In genomic region chr12:14207946-14208612, GRCh38 we compare ENCODE assay signal across 12 cellular contexts.
DNase-seq lines count a peak whose midpoint lies in the region; TF ChIP-seq lines count a peak whose summit lies in the region.
"Had no signal": no experiment of that assay in that cellular context is flagged by ENCODE, and none has a peak within 500 bp of the region (broad histone marks: within the 10 kb centered on the region; RNA-seq: fewer than 3 reads in every experiment).

No MANE protein-coding gene starts in this region.

- POLR2A ChIA-PET in Caco-2 (lab: Charles Lee), result interaction anchor here (2.2 kb wide), 1 partner anchor 158 kb away, joined by 12 read pairs; the partner anchor contains the start of gene ATF7IP

- peaks cover 52% of the 10 kb centered on the region for H3K9me3 Mint-ChIP-seq in Caco-2 (ENCODE audit: unreplicated experiment)
- H3K9me3 Mint-ChIP-seq: central memory CD8-positive, alpha-beta T cell had no signal

- H3K4me3 ChIP-seq in Caco-2 (ENCODE audit: low read depth, low read length), result no peak overlapping the region
- no peak overlapping the region for H3K4me3 ChIP-seq in parathyroid adenoma (ENCODE audit: low read depth, low read length)
- no peak overlapping the region for H3K4me3 ChIP-seq in vagina

- H3K4me1 ChIP-seq in Caco-2 (peaks cover 58% of the 10 kb centered on the region), parathyroid adenoma (peaks cover 10% of the 10 kb centered on the region), vagina (no peaks in the 10 kb centered on the region)

- peak overlapping the region; percentile 96 for H3K27ac Mint-ChIP-seq in Caco-2 (ENCODE audit: unreplicated experiment)
- H3K27ac Mint-ChIP-seq: activated CD8-positive, alpha-beta memory T cell treated with anti-CD3 and anti-CD28 coated beads, Interleukin-2, amount 10 ng/mL, durations not matched to agents 7 days and 5 days; activated naive CD8-positive, alpha-beta T cell had no signal

- H3K4me1 Mint-ChIP-seq in Caco-2 (ENCODE audit: low read depth, unreplicated experiment), result peaks cover 55% of the 10 kb centered on the region
- H3K4me1 Mint-ChIP-seq: activated CD8-positive, alpha-beta memory T cell treated with anti-CD3 and anti-CD28 coated beads, Interleukin-2, amount 10 ng/mL, durations not matched to agents 7 days and 5 days; central memory CD8-positive, alpha-beta T cell had no signal

- intact Hi-C loops in Caco-2 (cut with micrococcal nuclease; ENCODE audit: unreplicated experiment) (loop anchor here (1.0 kb wide), 2 partner anchors 22 to 157 kb away; partner anchors contain the start of gene ATF7IP), vagina (cut with DNase I) (no loop called here)

- H2AFZ ChIP-seq in parathyroid adenoma, result peak overlapping the region; percentile 36

- no peak for TF ChIP-seq CTCF in Caco-2 (IDR thresholded peaks at IDR 0.05; ENCODE audit: insufficient read depth in 1 of 2, low read depth in 1 of 2, low read length in 1 of 2, severe bottlenecking in 1 of 2, unreplicated experiment in 1 of 2)
- TF ChIP-seq CTCF in parathyroid adenoma (IDR thresholded peaks at IDR 0.05), result no peak
- TF ChIP-seq CTCF in vagina (IDR thresholded peaks at IDR 0.05), result no peak

- CTCF ChIA-PET in Caco-2 (lab: Charles Lee), result interaction anchor here (0.5 to 1.4 kb wide), 5 partner anchors 14 to 157 kb away, joined by 3 to 6 read pairs (median 3); partner anchors contain the start of gene ATF7IP

- H3K27me3 ChIP-seq in Caco-2 (replicated peaks; ENCODE audit: control insufficient read depth, insufficient read depth, low read length) (no peaks in the 10 kb centered on the region), parathyroid adenoma (ENCODE audit: control insufficient read depth, insufficient read depth, low read length) (no peaks in the 10 kb centered on the region), vagina (no peaks in the 10 kb centered on the region)

- peak overlapping the region; percentile 12 for H3K4me2 ChIP-seq in parathyroid adenoma (ENCODE audit: low read length)

- peaks cover 68% of the 10 kb centered on the region for H3K36me3 Mint-ChIP-seq in Caco-2 (ENCODE audit: insufficient read depth, unreplicated experiment)
- H3K36me3 Mint-ChIP-seq: activated CD8-positive, alpha-beta memory T cell treated with anti-CD3 and anti-CD28 coated beads, Interleukin-2, amount 10 ng/mL, durations not matched to agents 7 days and 5 days; activated naive CD8-positive, alpha-beta T cell had no signal

- H3K79me2 ChIP-seq in parathyroid adenoma, result no peaks in the 10 kb centered on the region

- DNase-seq in Caco-2, result peak; percentile 92 to 94
- peak in 2 of 3 experiments; percentile 21 to 66 for DNase-seq in NCI-H1417 (lab: John Stamatoyannopoulos, UW)
- no peak for DNase-seq in epithelial cell of prostate (ENCODE audit: low read depth, low spot score)
- no peak for DNase-seq in stimulated activated CD8-positive, alpha-beta memory T cell treated with anti-CD3 and anti-CD28 coated beads, Interleukin-4, amount 100 ng/mL, for 48 hours
- DNase-seq in stimulated activated naive CD4-positive, alpha-beta T cell (lab: John Stamatoyannopoulos, UW), result no peak
- no peak for DNase-seq in vagina (ENCODE audit: extremely low spot score in 2 of 2)
- no peak for DNase-seq in RKO (ENCODE audit: low spot score)
- DNase-seq: activated CD8-positive, alpha-beta memory T cell treated with anti-CD3 and anti-CD28 coated beads, Interleukin-2, amount 10 ng/mL, durations not matched to agents 7 days and 5 days; NCI-H774 had no signal

- peak overlapping the region; percentile 29 for H3K4me3 Mint-ChIP-seq in Caco-2 (ENCODE audit: unreplicated experiment)
- H3K4me3 Mint-ChIP-seq: activated CD8-positive, alpha-beta memory T cell treated with anti-CD3 and anti-CD28 coated beads, Interleukin-2, amount 10 ng/mL, durations not matched to agents 7 days and 5 days; activated naive CD8-positive, alpha-beta T cell; central memory CD8-positive, alpha-beta T cell had no signal

- no peak for TF ChIP-seq POLR2A in vagina (IDR thresholded peaks at IDR 0.05)

- H3K27me3 Mint-ChIP-seq in Caco-2 (ENCODE audit: insufficient read depth, unreplicated experiment), result no peaks in the 10 kb centered on the region
- H3K27me3 Mint-ChIP-seq: activated CD8-positive, alpha-beta memory T cell treated with anti-CD3 and anti-CD28 coated beads, Interleukin-2, amount 10 ng/mL, durations not matched to agents 7 days and 5 days; central memory CD8-positive, alpha-beta T cell had no signal

- peaks cover 78% of the 10 kb centered on the region for H3K9me3 ChIP-seq in Caco-2
- H3K9me3 ChIP-seq in parathyroid adenoma (ENCODE audit: control insufficient read depth, low read length), result no peaks in the 10 kb centered on the region
- no peaks in the 10 kb centered on the region for H3K9me3 ChIP-seq in vagina

- BruUV-seq in Caco-2 (replicated peaks; lab: Mats Ljungman, UMichigan), result no TSS peak

- H3K36me3 ChIP-seq in Caco-2 (ENCODE audit: control insufficient read depth, insufficient read depth, low read length) (peaks cover 2% of the 10 kb centered on the region; the same call in 1 of the 2 replicates), parathyroid adenoma (ENCODE audit: control insufficient read depth, insufficient read depth, low read length) (no peaks in the 10 kb centered on the region), vagina (no peaks in the 10 kb centered on the region)

- H3K9ac ChIP-seq in parathyroid adenoma, result no peak overlapping the region

- H3K27ac ChIP-seq in epithelial cell of prostate (peak overlapping the region; percentile 58), parathyroid adenoma (peak overlapping the region; percentile 20), vagina (no peak overlapping the region)

Comparison
In these comparisons a context has a peak if more than half of its experiments do, and no peak if none do; other contexts are left out.
1. DNase-seq: peak in Caco-2 (2 of 2) and NCI-H1417 (2 of 3); none in epithelial cell of prostate (single experiment), stimulated activated CD8-positive, alpha-beta memory T cell treated with anti-CD3 and anti-CD28 coated beads, Interleukin-4, amount 100 ng/mL, for 48 hours (single experiment), stimulated activated naive CD4-positive, alpha-beta T cell (0 of 6), vagina (0 of 2) and RKO (single experiment).